In the genomic region with DNA sequence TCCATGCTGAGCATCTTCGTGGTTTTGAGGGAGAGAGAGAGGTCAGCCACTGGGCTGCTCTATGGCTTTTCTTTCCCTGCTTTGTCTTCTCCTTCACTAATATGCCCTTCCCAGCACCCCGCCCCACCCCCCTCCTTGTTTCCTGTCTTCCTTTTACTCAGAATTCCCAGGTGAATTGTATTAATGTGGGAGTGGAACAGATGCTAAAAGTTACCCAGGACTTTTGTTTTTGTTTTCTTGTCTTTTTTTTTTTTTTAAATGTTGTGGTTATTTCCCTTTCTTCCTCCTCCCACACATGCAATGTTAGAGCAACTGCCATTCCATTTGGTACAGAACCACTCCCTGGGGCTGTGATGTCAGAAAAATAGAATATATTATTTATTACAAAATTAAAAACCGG, we compare ENCODE assay signal across 1 cellular context.
TF ChIP-seq lines count a peak whose summit lies in the region.

No MANE protein-coding gene starts in this region.

TF ChIP-seq in H1, 55 proteins besides CTCF, POLR2A, EP300 and RAD21:
- TF ChIP-seq CEBPB (IDR thresholded peaks at IDR 0.05; ENCODE audit: low read depth, low read length) (no peak), TAF1 (IDR thresholded peaks at IDR 0.05; ENCODE audit: low read depth, low read length) (no peak), NANOG (IDR thresholded peaks at IDR 0.05; ENCODE audit: insufficient read depth, low read depth, low read length, poor library complexity, severe bottlenecking) (no peak)
